ENCODE assay signal across 16 cellular contexts in the genomic region with DNA sequence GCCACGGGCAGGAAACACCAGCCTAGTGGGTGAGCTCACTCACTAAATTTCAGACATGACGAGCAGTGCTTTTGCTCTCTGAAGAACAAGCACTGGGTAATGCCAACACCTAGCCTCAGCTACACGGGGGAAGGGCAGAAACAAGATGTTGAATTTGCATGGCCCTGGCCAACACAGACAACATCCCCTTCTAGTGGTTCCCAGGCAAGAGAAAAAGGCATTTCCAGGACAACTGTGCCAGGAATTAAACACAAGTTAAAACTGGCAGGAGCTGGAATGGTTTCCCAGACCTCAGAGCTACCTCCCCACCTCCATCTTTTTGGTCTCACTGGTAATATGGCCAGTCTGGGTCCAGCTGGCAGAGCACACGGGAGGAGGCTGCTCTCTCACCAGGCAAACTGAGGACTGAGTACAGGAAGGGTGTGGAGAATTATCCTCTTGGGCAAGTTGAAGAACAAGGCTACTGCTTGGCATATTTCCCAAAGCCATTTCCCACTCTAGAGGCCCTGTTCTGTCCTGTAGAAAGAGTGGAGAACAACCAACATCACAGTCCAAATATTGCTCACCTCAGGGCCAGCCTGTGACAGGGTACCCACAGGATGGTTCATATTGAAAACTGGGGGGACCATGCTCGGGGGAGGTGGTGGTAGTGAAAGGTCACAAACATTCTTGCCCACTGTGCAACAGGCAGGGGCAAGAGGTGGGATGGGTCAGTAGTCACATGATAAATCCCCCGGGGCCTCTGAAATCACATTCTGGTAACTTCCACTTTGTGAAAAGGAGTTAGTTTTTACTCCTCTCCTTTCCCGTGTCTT. TPM values are rescaled to one million over a fixed set of nuclear protein-coding genes. Genes with fewer than 3 reads are reported as not detected.
DNase-seq lines count a peak whose midpoint lies in the region; ATAC-seq lines count a peak whose summit lies in the region.
"Had no signal": no experiment of that assay in that cellular context is flagged by ENCODE, and none has a peak within 500 bp of the region (broad histone marks: within the 10 kb centered on the region; RNA-seq: fewer than 3 reads in every experiment).

No MANE protein-coding gene starts in this region.

- H3K27me3 Mint-ChIP-seq in activated naive CD4-positive, alpha-beta T cell treated with anti-CD3 and anti-CD28 coated beads, Interleukin-2, amount 10 ng/mL, durations not matched to agents 7 days and 5 days = no peaks in the 10 kb centered on the region
- no peaks in the 10 kb centered on the region for H3K27me3 Mint-ChIP-seq in naive B cell
- H3K27me3 Mint-ChIP-seq in stimulated activated naive CD8-positive, alpha-beta T cell treated with anti-CD3 and anti-CD28 coated beads, Interleukin-15, amount 100 ng/mL, for 72 hours = no peaks in the 10 kb centered on the region
- H3K27me3 Mint-ChIP-seq in activated T-helper 2 cell treated with anti-CD3 and anti-CD28 coated beads, Interferon-gamma antibody, Interleukin-2, Interleukin-4, amounts not matched to agents 10 μg/mL and 5 μg/mL and 100 μg/mL, durations not matched to agents 14 hours and 24 hours and 36 hours (ENCODE audit: low read depth) = no peaks in the 10 kb centered on the region
- H3K27me3 Mint-ChIP-seq: activated naive CD8-positive, alpha-beta T cell had no signal

- intact Hi-C loops in activated T-helper 2 cell treated with anti-CD3 and anti-CD28 coated beads, Interferon-gamma antibody, Interleukin-2, Interleukin-4, amounts not matched to agents 10 μg/mL and 5 μg/mL and 100 μg/mL, durations not matched to agents 14 hours and 24 hours and 36 hours (cut with micrococcal nuclease) = no loop called here

- ATAC-seq in esophagus mucosa (peak; percentile 37), naive B cell (ENCODE audit: low read depth in 2 of 2) (peak in 1 of 2 donors; percentile 35), GM19455 (IDR thresholded peaks at IDR 0.05; ENCODE audit: unreplicated experiment) (no peak)
- peak; percentile 24 for ATAC-seq in stimulated activated naive CD8-positive, alpha-beta T cell treated with anti-CD3 and anti-CD28 coated beads, Interleukin-15, amount 100 ng/mL, for 72 hours
- no peak for ATAC-seq in activated CD4-positive, CD25-positive, alpha-beta regulatory T cell treated with anti-CD3 and anti-CD28 coated beads, Interleukin-2, amount 50 U/mL, for 24 hours

- DNase-seq in activated naive CD4-positive, alpha-beta T cell treated with anti-CD3 and anti-CD28 coated beads, Interleukin-2, amount 10 ng/mL, durations not matched to agents 7 days and 5 days = no peak
- DNase-seq in activated naive CD4-positive, alpha-beta T cell (lab: John Stamatoyannopoulos, UW) = no peak
- DNase-seq in naive B cell = no peak
- DNase-seq in stimulated activated naive CD8-positive, alpha-beta T cell treated with anti-CD3 and anti-CD28 coated beads, Interleukin-15, amount 100 ng/mL, for 72 hours = no peak
- DNase-seq in activated T-helper 2 cell treated with anti-CD3 and anti-CD28 coated beads, Interferon-gamma antibody, Interleukin-2, Interleukin-4, amounts not matched to agents 10 μg/mL and 5 μg/mL and 100 μg/mL, durations not matched to agents 14 hours and 24 hours and 36 hours (ENCODE audit: low spot score) = no peak
- DNase-seq: effector memory CD4-positive, alpha-beta T cell; NCI-H146; NCI-H524; Peyer's patch; transverse colon had no signal

- H3K36me3 Mint-ChIP-seq in activated naive CD4-positive, alpha-beta T cell treated with anti-CD3 and anti-CD28 coated beads, Interleukin-2, amount 10 ng/mL, durations not matched to agents 7 days and 5 days = peaks cover 65% of the 10 kb centered on the region
- peaks cover 28 to 39% of the 10 kb centered on the region in 2 donors for H3K36me3 Mint-ChIP-seq in naive B cell
- peaks cover 45% of the 10 kb centered on the region for H3K36me3 Mint-ChIP-seq in activated T-helper 2 cell treated with anti-CD3 and anti-CD28 coated beads, Interferon-gamma antibody, Interleukin-2, Interleukin-4, amounts not matched to agents 10 μg/mL and 5 μg/mL and 100 μg/mL, durations not matched to agents 14 hours and 24 hours and 36 hours (ENCODE audit: low read depth)

- peaks cover 11% of the 10 kb centered on the region for H3K9me3 Mint-ChIP-seq in activated naive CD4-positive, alpha-beta T cell treated with anti-CD3 and anti-CD28 coated beads, Interleukin-2, amount 10 ng/mL, durations not matched to agents 7 days and 5 days
- peaks cover 0 to 3% (median 0%) of the 10 kb centered on the region in 7 donors for H3K9me3 Mint-ChIP-seq in naive B cell
- H3K9me3 Mint-ChIP-seq in stimulated activated naive CD8-positive, alpha-beta T cell treated with anti-CD3 and anti-CD28 coated beads, Interleukin-15, amount 100 ng/mL, for 72 hours = no peaks in the 10 kb centered on the region
- H3K9me3 Mint-ChIP-seq in activated T-helper 2 cell treated with anti-CD3 and anti-CD28 coated beads, Interferon-gamma antibody, Interleukin-2, Interleukin-4, amounts not matched to agents 10 μg/mL and 5 μg/mL and 100 μg/mL, durations not matched to agents 14 hours and 24 hours and 36 hours = no peaks in the 10 kb centered on the region

- H3K4me1 Mint-ChIP-seq in activated naive CD4-positive, alpha-beta T cell treated with anti-CD3 and anti-CD28 coated beads, Interleukin-2, amount 10 ng/mL, durations not matched to agents 7 days and 5 days = peaks cover 3% of the 10 kb centered on the region
- H3K4me1 Mint-ChIP-seq in naive B cell = peaks cover 35 to 48% (median 38%) of the 10 kb centered on the region in 3 donors
- H3K4me1 Mint-ChIP-seq in stimulated activated naive CD8-positive, alpha-beta T cell treated with anti-CD3 and anti-CD28 coated beads, Interleukin-15, amount 100 ng/mL, for 72 hours = peaks cover 9% of the 10 kb centered on the region
- peaks cover 3% of the 10 kb centered on the region for H3K4me1 Mint-ChIP-seq in activated T-helper 2 cell treated with anti-CD3 and anti-CD28 coated beads, Interferon-gamma antibody, Interleukin-2, Interleukin-4, amounts not matched to agents 10 μg/mL and 5 μg/mL and 100 μg/mL, durations not matched to agents 14 hours and 24 hours and 36 hours (ENCODE audit: low read depth)

- no peak overlapping the region for H3K4me3 Mint-ChIP-seq in activated naive CD4-positive, alpha-beta T cell treated with anti-CD3 and anti-CD28 coated beads, Interleukin-2, amount 10 ng/mL, durations not matched to agents 7 days and 5 days
- H3K4me3 Mint-ChIP-seq in naive B cell = no peak overlapping the region
- H3K4me3 Mint-ChIP-seq in stimulated activated naive CD8-positive, alpha-beta T cell treated with anti-CD3 and anti-CD28 coated beads, Interleukin-15, amount 100 ng/mL, for 72 hours = no peak overlapping the region
- no peak overlapping the region for H3K4me3 Mint-ChIP-seq in activated T-helper 2 cell treated with anti-CD3 and anti-CD28 coated beads, Interferon-gamma antibody, Interleukin-2, Interleukin-4, amounts not matched to agents 10 μg/mL and 5 μg/mL and 100 μg/mL, durations not matched to agents 14 hours and 24 hours and 36 hours (ENCODE audit: low read depth)
- H3K4me3 Mint-ChIP-seq: activated naive CD8-positive, alpha-beta T cell had no signal

- CTCF ChIA-PET in activated naive CD4-positive, alpha-beta T cell treated with anti-CD3 and anti-CD28 coated beads, Interleukin-2, amount 10 ng/mL, durations not matched to agents 7 days and 5 days (lab: Charles Lee) = interaction anchor here (1.3 to 4.6 kb wide), 2 partner anchors 13 to 71 kb away, joined by 3 to 17 read pairs; no protein-coding TSS in a partner anchor

- H3K27ac Mint-ChIP-seq in activated naive CD4-positive, alpha-beta T cell treated with anti-CD3 and anti-CD28 coated beads, Interleukin-2, amount 10 ng/mL, durations not matched to agents 7 days and 5 days = peak overlapping the region; percentile 6
- H3K27ac Mint-ChIP-seq in naive B cell = peak overlapping the region in 5 of 6 donors; percentile 29 to 94 (median 72)
- peak overlapping the region in 1 of 2 donors; percentile 74 for H3K27ac Mint-ChIP-seq in stimulated activated naive CD8-positive, alpha-beta T cell treated with anti-CD3 and anti-CD28 coated beads, Interleukin-15, amount 100 ng/mL, for 72 hours
- no peak overlapping the region for H3K27ac Mint-ChIP-seq in activated T-helper 2 cell treated with anti-CD3 and anti-CD28 coated beads, Interferon-gamma antibody, Interleukin-2, Interleukin-4, amounts not matched to agents 10 μg/mL and 5 μg/mL and 100 μg/mL, durations not matched to agents 14 hours and 24 hours and 36 hours

RNA-seq across cellular contexts. Expression of a gene that starts 26.5 kb away (rescaled TPM):
- total RNA-seq in esophagus mucosa = 60.8 TPM
- polyA plus RNA-seq in naive B cell (ENCODE audit: low read depth in 6 of 6) = 100 to 1,000 TPM; 418 to 685 (median 569) TPM
- total RNA-seq in activated T-helper 2 cell treated with anti-CD3 and anti-CD28 coated beads, Interferon-gamma antibody, Interleukin-2, Interleukin-4, amounts not matched to agents 10 μg/mL and 5 μg/mL and 100 μg/mL, durations not matched to agents 14 hours and 24 hours and 36 hours = 37.8 and 40.1 TPM in 2 replicates

RNA-seq across cellular contexts. Expression of a gene that starts 49.5 kb away (rescaled TPM):
- total RNA-seq in esophagus mucosa = 1.3 TPM
- 10 to 100 TPM; 15.6 to 34.1 (median 24.1) TPM for polyA plus RNA-seq in naive B cell (ENCODE audit: low read depth in 6 of 6)
- total RNA-seq in activated T-helper 2 cell treated with anti-CD3 and anti-CD28 coated beads, Interferon-gamma antibody, Interleukin-2, Interleukin-4, amounts not matched to agents 10 μg/mL and 5 μg/mL and 100 μg/mL, durations not matched to agents 14 hours and 24 hours and 36 hours = 167 and 169 TPM in 2 replicates
- total RNA-seq: A673, fibroblast of villous mesenchyme had no signal

Comparison
In these comparisons a context has a peak if more than half of its experiments do, and no peak if none do; other contexts are left out.
1. ATAC-seq: peak in esophagus mucosa (single experiment) and stimulated activated naive CD8-positive, alpha-beta T cell treated with anti-CD3 and anti-CD28 coated beads, Interleukin-15, amount 100 ng/mL, for 72 hours (single experiment); none in activated CD4-positive, CD25-positive, alpha-beta regulatory T cell treated with anti-CD3 and anti-CD28 coated beads, Interleukin-2, amount 50 U/mL, for 24 hours (0 of 2) and GM19455 (single experiment).
2. RNA of a gene that starts 49.5 kb away (total RNA-seq): 167 to 169 TPM in activated T-helper 2 cell treated with anti-CD3 and anti-CD28 coated beads, Interferon-gamma antibody, Interleukin-2, Interleukin-4, amounts not matched to agents 10 μg/mL and 5 μg/mL and 100 μg/mL, durations not matched to agents 14 hours and 24 hours and 36 hours; 1.3 TPM in esophagus mucosa (single experiment); every median in the first group is over 10 times any median in the second.